In the genomic region with DNA sequence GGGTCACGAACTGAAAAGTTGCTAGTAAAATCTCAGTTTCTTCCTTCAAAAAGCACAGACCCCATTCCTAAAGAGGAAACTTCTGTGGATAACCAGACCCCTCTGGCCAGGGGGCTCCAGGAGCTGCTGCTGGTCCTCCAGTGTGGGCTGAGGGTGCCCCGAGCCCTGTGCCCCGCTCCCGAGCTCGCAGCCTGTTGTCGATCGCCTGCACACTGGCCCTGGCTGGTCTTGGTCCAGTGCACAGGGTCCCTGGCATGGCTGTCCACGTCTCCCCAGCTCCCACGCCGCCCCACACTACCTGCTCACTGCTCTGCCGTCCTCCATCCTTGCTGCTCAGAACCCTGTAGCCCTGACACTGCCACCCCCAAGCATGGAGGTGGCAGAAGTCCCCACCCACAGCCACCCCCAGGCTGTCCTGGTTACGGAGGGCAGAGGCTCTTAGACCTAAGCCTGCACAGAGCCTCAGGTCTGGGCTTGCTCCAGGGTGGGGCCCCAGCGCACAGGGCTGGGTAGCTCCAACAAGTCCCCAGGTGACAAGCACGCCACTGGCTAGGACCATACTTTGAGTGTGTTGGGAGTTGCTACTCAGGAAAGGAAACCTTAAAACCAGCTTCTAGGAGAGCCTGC, we compare ENCODE assay signal across 21 cellular contexts.
DNase-seq lines count a peak whose midpoint lies in the region; ATAC-seq and TF ChIP-seq lines count a peak whose summit lies in the region.
"Had no signal": no experiment of that assay in that cellular context is flagged by ENCODE, and none has a peak within 500 bp of the region (broad histone marks: within the 10 kb centered on the region; RNA-seq: fewer than 3 reads in every experiment).

No MANE protein-coding gene starts in this region.

- no peaks in the 10 kb centered on the region for H3K27me3 ChIP-seq in RWPE2 (ENCODE audit: insufficient read depth, poor library complexity, severe bottlenecking)
- H3K27me3 ChIP-seq: MG63 had no signal

- H3K9me3 ChIP-seq in RWPE2 (ENCODE audit: severe bottlenecking) = no peaks in the 10 kb centered on the region
- H3K9me3 ChIP-seq: MG63 had no signal

- H3K27ac ChIP-seq in RWPE2 (ENCODE audit: poor library complexity, severe bottlenecking) = no peak overlapping the region

- no peaks in the 10 kb centered on the region for H3K36me3 ChIP-seq in RWPE2 (ENCODE audit: low read depth)
- H3K36me3 ChIP-seq: MG63 had no signal

- no peak overlapping the region for H3K4me3 ChIP-seq in RWPE2 (ENCODE audit: severe bottlenecking)
- H3K4me3 ChIP-seq: MG63 had no signal

- peak; percentile 2 for DNase-seq in activated T-cell treated with anti-CD3 and anti-CD28 coated beads, Interleukin-2, amount 50 U/mL, for 1 hour
- DNase-seq in activated T-cell treated with anti-CD3 and anti-CD28 coated beads, Interleukin-2, amount 50 U/mL, for 48 hours = no peak
- DNase-seq in RWPE2 (ENCODE audit: low spot score) (peak; percentile 45), islet precursor cell (peak; percentile 43), sciatic nerve (ENCODE audit: low spot score) (peak; percentile 34), activated gamma-delta T cell treated with Interleukin-2 at 50 U/mL for 16 hours (no peak), NCI-H226 (no peak)
- no peak for DNase-seq in stimulated activated naive CD4-positive, alpha-beta T cell (lab: John Stamatoyannopoulos, UW)
- DNase-seq: 8988T, COR-L47, DMS 273 treated with DMSO at 0.1 percent for 48 hours, DND-41, H9, Kasumi-1, MG63, NCI-H1048, NCI-H1436, NCI-H2029, NCI-H2171 treated with DMSO at 0.1 percent for 48 hours, NCI-H446 treated with DMSO at 0.1 percent for 48 hours, OCI-M1 had no signal

- intact Hi-C loops in sciatic nerve (cut with DNase I) = no loop called here

- H3K4me1 ChIP-seq in RWPE2 (ENCODE audit: insufficient read depth, poor library complexity, severe bottlenecking) = peaks cover 22% of the 10 kb centered on the region

- no peak for ATAC-seq in RWPE2 (ENCODE audit: low read depth)
- no peak for ATAC-seq in sciatic nerve

- no peak for TF ChIP-seq CTCF in RWPE2 (IDR thresholded peaks at IDR 0.05; ENCODE audit: poor library complexity, severe bottlenecking)

Comparison
In these comparisons a context has a peak if more than half of its experiments do, and no peak if none do; other contexts are left out.
1. DNase-seq: peak in activated T-cell treated with anti-CD3 and anti-CD28 coated beads, Interleukin-2, amount 50 U/mL, for 1 hour (single experiment), RWPE2 (single experiment), islet precursor cell (single experiment) and sciatic nerve (single experiment); none in activated T-cell treated with anti-CD3 and anti-CD28 coated beads, Interleukin-2, amount 50 U/mL, for 48 hours (0 of 2), activated gamma-delta T cell treated with Interleukin-2 at 50 U/mL for 16 hours (single experiment), stimulated activated naive CD4-positive, alpha-beta T cell (0 of 6) and NCI-H226 (single experiment).